Comparison of ENCODE assay signal across 26 cellular contexts in genomic region chr6:129098061-129098553, GRCh38.
"Had no signal": no experiment of that assay in that cellular context is flagged by ENCODE, and none has a peak within 500 bp of the region (broad histone marks: within the 10 kb centered on the region; RNA-seq: fewer than 3 reads in every experiment).

No MANE protein-coding gene starts in this region.

- H3K9me3 ChIP-seq: colonic mucosa, gastroesophageal sphincter, heart left ventricle had no signal

- H3K4me3 ChIP-seq: colonic mucosa, gastroesophageal sphincter, heart left ventricle had no signal

- DNase-seq: activated CD4-positive, alpha-beta memory T cell treated with anti-CD3 and anti-CD28 coated beads, Interleukin-2, amount 10 ng/mL, durations not matched to agents 7 days and 5 days; activated CD4-positive, alpha-beta T cell treated with anti-CD3 and anti-CD28 coated beads for 4 hours; activated CD4-positive, alpha-beta T cell treated with anti-CD3 and anti-CD28 coated beads, Interleukin-2, amount 10 ng/mL, durations not matched to agents 7 days and 5 days; activated CD4-positive, alpha-beta T cell treated with anti-CD3 and anti-CD28 coated beads, Interleukin-2, amount 50 U/mL, for 4 hours; activated CD4-positive, CD25-positive, alpha-beta regulatory T cell; activated CD4-positive, CD25-positive, alpha-beta regulatory T cell treated with anti-CD3 and anti-CD28 coated beads, Interleukin-2, amount 50 U/mL, for 72 hours; activated CD8-positive, alpha-beta memory T cell treated with anti-CD3 and anti-CD28 coated beads, Interleukin-2, amount 50 U/mL, for 48 hours; activated gamma-delta T cell; activated naive CD4-positive, alpha-beta T cell; activated naive CD4-positive, alpha-beta T cell treated with anti-CD3 and anti-CD28 coated beads, Interleukin-2, amount 10 ng/mL, durations not matched to agents 7 days and 5 days; activated T-cell treated with anti-CD3 and anti-CD28 coated beads for 4 hours; activated T-cell treated with anti-CD3 and anti-CD28 coated beads, Interleukin-2, amount 50 U/mL, for 24 hours; activated T-cell treated with anti-CD3 and anti-CD28 coated beads, Interleukin-2, amount 50 U/mL, for 72 hours; amniotic stem cell; brain microvascular endothelial cell; cerebellar nuclear complex; colonic mucosa; effector memory CD4-positive, alpha-beta T cell; endodermal cell; foreskin keratinocyte; heart left ventricle; T-helper 1 cell; T-helper 2 cell had no signal

- ATAC-seq: activated naive CD4-positive, alpha-beta T cell treated with anti-CD3 and anti-CD28 coated beads, Interleukin-2, amount 50 U/mL, for 72 hours; activated T-cell treated with anti-CD3 and anti-CD28 coated beads, Interleukin-2, amount 50 U/mL, for 72 hours; esophagus mucosa; foreskin keratinocyte; gastroesophageal sphincter had no signal

- H3K27ac ChIP-seq: brain microvascular endothelial cell, colonic mucosa, foreskin keratinocyte, gastroesophageal sphincter had no signal

- H3K27me3 ChIP-seq: brain microvascular endothelial cell, colonic mucosa, foreskin keratinocyte, gastroesophageal sphincter, heart left ventricle had no signal

- H3K4me1 ChIP-seq: colonic mucosa, foreskin keratinocyte, gastroesophageal sphincter had no signal

- H3K36me3 ChIP-seq: brain microvascular endothelial cell, colonic mucosa, gastroesophageal sphincter had no signal
